1 cellular context compared by ENCODE assay signal in the genomic region with DNA sequence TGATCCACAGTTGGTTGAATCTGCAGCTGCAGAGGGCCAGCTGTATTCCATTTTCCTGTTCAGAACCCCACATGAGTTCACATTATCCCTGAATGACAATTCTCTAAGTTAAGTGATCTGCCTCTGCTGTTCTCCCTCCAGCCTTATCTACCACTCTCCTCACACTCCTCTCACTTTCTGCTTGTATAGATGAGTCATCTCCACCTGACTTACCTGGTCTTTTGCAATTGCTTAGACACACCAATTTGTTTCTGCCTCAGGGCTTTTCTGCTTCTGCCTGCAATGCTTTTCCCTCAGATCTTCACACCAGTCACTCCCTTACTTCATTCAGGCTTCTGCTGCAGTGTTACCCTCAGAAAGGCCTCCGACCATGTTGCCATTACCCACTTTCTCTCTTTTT.
TF ChIP-seq lines count a peak whose summit lies in the region.

No MANE protein-coding gene starts in this region.

TF ChIP-seq in K562, 482 proteins besides CTCF, POLR2A, EP300 and RAD21 (continued from another document and continues in another):
- TF ChIP-seq, protein P1, sequence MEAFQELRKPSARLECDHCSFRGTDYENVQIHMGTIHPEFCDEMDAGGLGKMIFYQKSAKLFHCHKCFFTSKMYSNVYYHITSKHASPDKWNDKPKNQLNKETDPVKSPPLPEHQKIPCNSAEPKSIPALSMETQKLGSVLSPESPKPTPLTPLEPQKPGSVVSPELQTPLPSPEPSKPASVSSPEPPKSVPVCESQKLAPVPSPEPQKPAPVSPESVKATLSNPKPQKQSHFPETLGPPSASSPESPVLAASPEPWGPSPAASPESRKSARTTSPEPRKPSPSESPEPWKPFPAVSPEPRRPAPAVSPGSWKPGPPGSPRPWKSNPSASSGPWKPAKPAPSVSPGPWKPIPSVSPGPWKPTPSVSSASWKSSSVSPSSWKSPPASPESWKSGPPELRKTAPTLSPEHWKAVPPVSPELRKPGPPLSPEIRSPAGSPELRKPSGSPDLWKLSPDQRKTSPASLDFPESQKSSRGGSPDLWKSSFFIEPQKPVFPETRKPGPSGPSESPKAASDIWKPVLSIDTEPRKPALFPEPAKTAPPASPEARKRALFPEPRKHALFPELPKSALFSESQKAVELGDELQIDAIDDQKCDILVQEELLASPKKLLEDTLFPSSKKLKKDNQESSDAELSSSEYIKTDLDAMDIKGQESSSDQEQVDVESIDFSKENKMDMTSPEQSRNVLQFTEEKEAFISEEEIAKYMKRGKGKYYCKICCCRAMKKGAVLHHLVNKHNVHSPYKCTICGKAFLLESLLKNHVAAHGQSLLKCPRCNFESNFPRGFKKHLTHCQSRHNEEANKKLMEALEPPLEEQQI (IDR thresholded peaks at IDR 0.05), result no peak
- TF ChIP-seq DMBX1 (CRISPR knock-in tag; IDR thresholded peaks at IDR 0.05; ENCODE audit: borderline replicate concordance) (no peak), ZNF184 (CRISPR knock-in tag; IDR thresholded peaks at IDR 0.05) (no peak), HNRNPL (IDR thresholded peaks at IDR 0.05; ENCODE audit: low read depth, low read length) (no peak), CEBPB (tag; IDR thresholded peaks at IDR 0.05) (peak; percentile 50; the same call in 1 of the 2 replicates), BMI1 (IDR thresholded peaks at IDR 0.05; ENCODE audit: low read length) (no peak), ZBED1 (IDR thresholded peaks at IDR 0.05) (no peak), MTA2 (IDR thresholded peaks at IDR 0.05; ENCODE audit: low read depth) (peak; percentile 30; the same call in 1 of the 2 replicates), TRIM28 (IDR thresholded peaks at IDR 0.05) (no peak), ZNF324 (CRISPR knock-in tag; IDR thresholded peaks at IDR 0.05) (no peak), CEBPG (CRISPR knock-in tag; IDR thresholded peaks at IDR 0.05) (no peak), CEBPG (tag; conservative IDR thresholded peaks at IDR 0.05 in 1 of 2, IDR thresholded peaks at IDR 0.05 in 1 of 2) (peak in 1 of 2 experiments; percentile 25; a peak in 1 of 4 replicates), ZNF589 (CRISPR knock-in tag; IDR thresholded peaks at IDR 0.05; ENCODE audit: low read depth) (no peak), FOXP1 (CRISPR knock-in tag; IDR thresholded peaks at IDR 0.05) (no peak), GTF2E2 (tag; IDR thresholded peaks at IDR 0.05) (no peak), ZNF408 (CRISPR knock-in tag; IDR thresholded peaks at IDR 0.05; ENCODE audit: low read depth) (no peak), HDAC3 (IDR thresholded peaks at IDR 0.05; ENCODE audit: borderline replicate concordance, partially characterized antibody) (no peak), EHMT2 (IDR thresholded peaks at IDR 0.05) (0 out of 2 replicates have a peak, but pooled peaks have one; percentile 48), ZNF197 (CRISPR knock-in tag; IDR thresholded peaks at IDR 0.05; ENCODE audit: low read depth) (no peak), LCOR (CRISPR knock-in tag; IDR thresholded peaks at IDR 0.05) (no peak), RCOR1 (IDR thresholded peaks at IDR 0.05; ENCODE audit: borderline replicate concordance in 1 of 2, low read depth in 2 of 2, low read length in 2 of 2) (no peak), NBN (IDR thresholded peaks at IDR 0.05; ENCODE audit: low read depth) (no peak), TCF3 (CRISPR knock-in tag; IDR thresholded peaks at IDR 0.05) (peak; percentile 31; the same call in 1 of the 2 replicates), ZNF217 (CRISPR knock-in tag; IDR thresholded peaks at IDR 0.05) (no peak), SRSF9 (IDR thresholded peaks at IDR 0.05; ENCODE audit: borderline replicate concordance, low read depth, low read length) (no peak), SAP30 (IDR thresholded peaks at IDR 0.05; ENCODE audit: borderline replicate concordance, insufficient read depth, low read depth, low read length, poor library complexity, severe bottlenecking) (no peak), ZBTB17 (CRISPR knock-in tag; IDR thresholded peaks at IDR 0.05) (no peak), PCBP1 (IDR thresholded peaks at IDR 0.05; ENCODE audit: low read depth, low read length, poor library complexity, severe bottlenecking) (no peak), ZNF224 (CRISPR knock-in tag; IDR thresholded peaks at IDR 0.05) (no peak), SMARCB1 (IDR thresholded peaks at IDR 0.05; ENCODE audit: insufficient read length, low read depth) (no peak)
- TF ChIP-seq, protein P2, sequence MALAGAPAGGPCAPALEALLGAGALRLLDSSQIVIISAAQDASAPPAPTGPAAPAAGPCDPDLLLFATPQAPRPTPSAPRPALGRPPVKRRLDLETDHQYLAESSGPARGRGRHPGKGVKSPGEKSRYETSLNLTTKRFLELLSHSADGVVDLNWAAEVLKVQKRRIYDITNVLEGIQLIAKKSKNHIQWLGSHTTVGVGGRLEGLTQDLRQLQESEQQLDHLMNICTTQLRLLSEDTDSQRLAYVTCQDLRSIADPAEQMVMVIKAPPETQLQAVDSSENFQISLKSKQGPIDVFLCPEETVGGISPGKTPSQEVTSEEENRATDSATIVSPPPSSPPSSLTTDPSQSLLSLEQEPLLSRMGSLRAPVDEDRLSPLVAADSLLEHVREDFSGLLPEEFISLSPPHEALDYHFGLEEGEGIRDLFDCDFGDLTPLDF (CRISPR knock-in tag; IDR thresholded peaks at IDR 0.05), result no peak
- TF ChIP-seq, protein P3, sequence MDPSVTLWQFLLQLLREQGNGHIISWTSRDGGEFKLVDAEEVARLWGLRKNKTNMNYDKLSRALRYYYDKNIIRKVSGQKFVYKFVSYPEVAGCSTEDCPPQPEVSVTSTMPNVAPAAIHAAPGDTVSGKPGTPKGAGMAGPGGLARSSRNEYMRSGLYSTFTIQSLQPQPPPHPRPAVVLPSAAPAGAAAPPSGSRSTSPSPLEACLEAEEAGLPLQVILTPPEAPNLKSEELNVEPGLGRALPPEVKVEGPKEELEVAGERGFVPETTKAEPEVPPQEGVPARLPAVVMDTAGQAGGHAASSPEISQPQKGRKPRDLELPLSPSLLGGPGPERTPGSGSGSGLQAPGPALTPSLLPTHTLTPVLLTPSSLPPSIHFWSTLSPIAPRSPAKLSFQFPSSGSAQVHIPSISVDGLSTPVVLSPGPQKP (CRISPR knock-in tag; IDR thresholded peaks at IDR 0.05), result no peak
- TF ChIP-seq, protein P4, sequence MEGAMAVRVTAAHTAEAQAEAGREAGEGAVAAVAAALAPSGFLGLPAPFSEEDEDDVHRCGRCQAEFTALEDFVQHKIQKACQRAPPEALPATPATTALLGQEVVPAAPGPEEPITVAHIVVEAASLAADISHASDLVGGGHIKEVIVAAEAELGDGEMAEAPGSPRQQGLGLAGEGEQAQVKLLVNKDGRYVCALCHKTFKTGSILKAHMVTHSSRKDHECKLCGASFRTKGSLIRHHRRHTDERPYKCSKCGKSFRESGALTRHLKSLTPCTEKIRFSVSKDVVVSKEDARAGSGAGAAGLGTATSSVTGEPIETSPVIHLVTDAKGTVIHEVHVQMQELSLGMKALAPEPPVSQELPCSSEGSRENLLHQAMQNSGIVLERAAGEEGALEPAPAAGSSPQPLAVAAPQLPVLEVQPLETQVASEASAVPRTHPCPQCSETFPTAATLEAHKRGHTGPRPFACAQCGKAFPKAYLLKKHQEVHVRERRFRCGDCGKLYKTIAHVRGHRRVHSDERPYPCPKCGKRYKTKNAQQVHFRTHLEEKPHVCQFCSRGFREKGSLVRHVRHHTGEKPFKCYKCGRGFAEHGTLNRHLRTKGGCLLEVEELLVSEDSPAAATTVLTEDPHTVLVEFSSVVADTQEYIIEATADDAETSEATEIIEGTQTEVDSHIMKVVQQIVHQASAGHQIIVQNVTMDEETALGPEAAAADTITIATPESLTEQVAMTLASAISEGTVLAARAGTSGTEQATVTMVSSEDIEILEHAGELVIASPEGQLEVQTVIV (CRISPR knock-in tag; IDR thresholded peaks at IDR 0.05; ENCODE audit: borderline replicate concordance), result no peak
- TF ChIP-seq, protein P5, sequence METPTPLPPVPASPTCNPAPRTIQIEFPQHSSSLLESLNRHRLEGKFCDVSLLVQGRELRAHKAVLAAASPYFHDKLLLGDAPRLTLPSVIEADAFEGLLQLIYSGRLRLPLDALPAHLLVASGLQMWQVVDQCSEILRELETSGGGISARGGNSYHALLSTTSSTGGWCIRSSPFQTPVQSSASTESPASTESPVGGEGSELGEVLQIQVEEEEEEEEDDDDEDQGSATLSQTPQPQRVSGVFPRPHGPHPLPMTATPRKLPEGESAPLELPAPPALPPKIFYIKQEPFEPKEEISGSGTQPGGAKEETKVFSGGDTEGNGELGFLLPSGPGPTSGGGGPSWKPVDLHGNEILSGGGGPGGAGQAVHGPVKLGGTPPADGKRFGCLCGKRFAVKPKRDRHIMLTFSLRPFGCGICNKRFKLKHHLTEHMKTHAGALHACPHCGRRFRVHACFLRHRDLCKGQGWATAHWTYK (CRISPR knock-in tag; IDR thresholded peaks at IDR 0.05), result no peak
- TF ChIP-seq, protein P6, sequence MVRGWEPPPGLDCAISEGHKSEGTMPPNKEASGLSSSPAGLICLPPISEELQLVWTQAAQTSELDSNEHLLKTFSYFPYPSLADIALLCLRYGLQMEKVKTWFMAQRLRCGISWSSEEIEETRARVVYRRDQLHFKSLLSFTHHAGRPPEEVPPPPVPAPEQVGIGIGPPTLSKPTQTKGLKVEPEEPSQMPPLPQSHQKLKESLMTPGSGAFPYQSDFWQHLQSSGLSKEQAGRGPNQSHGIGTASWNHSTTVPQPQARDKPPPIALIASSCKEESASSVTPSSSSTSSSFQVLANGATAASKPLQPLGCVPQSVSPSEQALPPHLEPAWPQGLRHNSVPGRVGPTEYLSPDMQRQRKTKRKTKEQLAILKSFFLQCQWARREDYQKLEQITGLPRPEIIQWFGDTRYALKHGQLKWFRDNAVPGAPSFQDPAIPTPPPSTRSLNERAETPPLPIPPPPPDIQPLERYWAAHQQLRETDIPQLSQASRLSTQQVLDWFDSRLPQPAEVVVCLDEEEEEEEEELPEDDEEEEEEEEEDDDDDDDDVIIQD (CRISPR knock-in tag; IDR thresholded peaks at IDR 0.05), result no peak
- TF ChIP-seq, protein P7, sequence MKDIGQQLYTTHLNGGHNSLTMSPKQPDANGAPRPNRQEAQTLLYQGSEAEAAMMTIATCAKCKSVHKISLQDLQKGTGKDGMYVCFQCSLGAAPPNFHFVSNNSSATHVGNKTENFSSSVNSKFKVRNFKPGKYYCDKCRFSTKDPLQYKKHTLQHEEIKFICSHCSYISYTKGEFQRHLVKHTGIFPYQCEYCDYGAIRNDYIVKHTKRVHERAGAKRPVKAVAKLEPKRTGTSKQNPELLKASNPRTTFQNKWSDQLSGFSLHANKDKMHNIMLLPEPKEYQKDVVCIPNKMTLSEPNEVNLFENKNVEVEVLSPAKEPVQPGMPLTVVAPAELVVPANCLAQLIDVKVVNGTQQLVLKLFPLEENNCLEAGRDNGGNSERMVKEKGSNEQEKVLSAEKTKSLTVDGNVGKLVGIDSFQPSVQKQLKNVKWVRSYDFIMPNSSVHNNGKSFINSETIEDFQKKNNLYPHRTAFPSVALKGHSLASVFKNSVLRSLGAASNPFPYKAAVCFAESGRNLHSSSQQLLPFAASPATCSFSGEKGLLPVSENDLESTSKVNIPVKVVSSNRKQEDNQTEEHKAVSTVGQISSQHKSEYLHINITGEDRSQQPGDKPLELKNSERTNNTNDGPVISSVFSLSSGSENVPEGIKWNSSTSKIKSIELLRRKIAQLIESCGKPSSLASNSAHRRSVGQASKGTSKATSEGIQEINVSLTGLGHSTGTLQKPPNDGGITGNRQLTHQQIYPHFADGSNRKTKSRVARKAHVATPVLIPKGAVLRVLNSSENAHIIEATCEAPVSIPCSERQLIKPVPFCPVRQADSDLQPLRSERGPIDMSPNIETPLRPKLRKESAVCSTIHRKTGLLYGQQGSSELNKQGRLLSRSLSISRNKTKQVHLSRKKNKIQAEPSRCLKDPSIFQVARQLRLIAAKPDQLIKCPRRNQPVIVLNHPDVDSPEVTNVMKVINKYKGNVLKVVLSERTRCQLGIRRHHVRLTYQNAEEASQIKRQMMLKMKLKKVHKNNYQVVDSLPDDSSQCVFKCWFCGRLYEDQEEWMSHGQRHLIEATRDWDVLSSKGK (CRISPR knock-in tag; IDR thresholded peaks at IDR 0.05), result no peak
- TF ChIP-seq, protein P8, sequence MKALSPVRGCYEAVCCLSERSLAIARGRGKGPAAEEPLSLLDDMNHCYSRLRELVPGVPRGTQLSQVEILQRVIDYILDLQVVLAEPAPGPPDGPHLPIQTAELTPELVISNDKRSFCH (CRISPR knock-in tag; IDR thresholded peaks at IDR 0.05), result no peak
- TF ChIP-seq, protein P8 (tag; IDR thresholded peaks at IDR 0.05), result no peak
- TF ChIP-seq, protein P9, sequence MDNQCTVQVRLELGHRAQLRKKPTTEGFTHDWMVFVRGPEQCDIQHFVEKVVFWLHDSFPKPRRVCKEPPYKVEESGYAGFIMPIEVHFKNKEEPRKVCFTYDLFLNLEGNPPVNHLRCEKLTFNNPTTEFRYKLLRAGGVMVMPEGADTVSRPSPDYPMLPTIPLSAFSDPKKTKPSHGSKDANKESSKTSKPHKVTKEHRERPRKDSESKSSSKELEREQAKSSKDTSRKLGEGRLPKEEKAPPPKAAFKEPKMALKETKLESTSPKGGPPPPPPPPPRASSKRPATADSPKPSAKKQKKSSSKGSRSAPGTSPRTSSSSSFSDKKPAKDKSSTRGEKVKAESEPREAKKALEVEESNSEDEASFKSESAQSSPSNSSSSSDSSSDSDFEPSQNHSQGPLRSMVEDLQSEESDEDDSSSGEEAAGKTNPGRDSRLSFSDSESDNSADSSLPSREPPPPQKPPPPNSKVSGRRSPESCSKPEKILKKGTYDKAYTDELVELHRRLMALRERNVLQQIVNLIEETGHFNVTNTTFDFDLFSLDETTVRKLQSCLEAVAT (IDR thresholded peaks at IDR 0.05), result peak in 1 of 2 experiments; percentile 53; a peak in 1 of 4 replicates
- TF ChIP-seq, protein P10, sequence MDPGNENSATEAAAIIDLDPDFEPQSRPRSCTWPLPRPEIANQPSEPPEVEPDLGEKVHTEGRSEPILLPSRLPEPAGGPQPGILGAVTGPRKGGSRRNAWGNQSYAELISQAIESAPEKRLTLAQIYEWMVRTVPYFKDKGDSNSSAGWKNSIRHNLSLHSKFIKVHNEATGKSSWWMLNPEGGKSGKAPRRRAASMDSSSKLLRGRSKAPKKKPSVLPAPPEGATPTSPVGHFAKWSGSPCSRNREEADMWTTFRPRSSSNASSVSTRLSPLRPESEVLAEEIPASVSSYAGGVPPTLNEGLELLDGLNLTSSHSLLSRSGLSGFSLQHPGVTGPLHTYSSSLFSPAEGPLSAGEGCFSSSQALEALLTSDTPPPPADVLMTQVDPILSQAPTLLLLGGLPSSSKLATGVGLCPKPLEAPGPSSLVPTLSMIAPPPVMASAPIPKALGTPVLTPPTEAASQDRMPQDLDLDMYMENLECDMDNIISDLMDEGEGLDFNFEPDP (CRISPR knock-in tag; IDR thresholded peaks at IDR 0.05), result no peak
- TF ChIP-seq, protein P11, sequence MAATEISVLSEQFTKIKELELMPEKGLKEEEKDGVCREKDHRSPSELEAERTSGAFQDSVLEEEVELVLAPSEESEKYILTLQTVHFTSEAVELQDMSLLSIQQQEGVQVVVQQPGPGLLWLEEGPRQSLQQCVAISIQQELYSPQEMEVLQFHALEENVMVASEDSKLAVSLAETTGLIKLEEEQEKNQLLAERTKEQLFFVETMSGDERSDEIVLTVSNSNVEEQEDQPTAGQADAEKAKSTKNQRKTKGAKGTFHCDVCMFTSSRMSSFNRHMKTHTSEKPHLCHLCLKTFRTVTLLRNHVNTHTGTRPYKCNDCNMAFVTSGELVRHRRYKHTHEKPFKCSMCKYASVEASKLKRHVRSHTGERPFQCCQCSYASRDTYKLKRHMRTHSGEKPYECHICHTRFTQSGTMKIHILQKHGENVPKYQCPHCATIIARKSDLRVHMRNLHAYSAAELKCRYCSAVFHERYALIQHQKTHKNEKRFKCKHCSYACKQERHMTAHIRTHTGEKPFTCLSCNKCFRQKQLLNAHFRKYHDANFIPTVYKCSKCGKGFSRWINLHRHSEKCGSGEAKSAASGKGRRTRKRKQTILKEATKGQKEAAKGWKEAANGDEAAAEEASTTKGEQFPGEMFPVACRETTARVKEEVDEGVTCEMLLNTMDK (IDR thresholded peaks at IDR 0.05; ENCODE audit: borderline replicate concordance, insufficient read depth, low read depth, low read length, poor library complexity, severe bottlenecking), result no peak
